ENCODE assay signal across 19 cellular contexts in the genomic region with DNA sequence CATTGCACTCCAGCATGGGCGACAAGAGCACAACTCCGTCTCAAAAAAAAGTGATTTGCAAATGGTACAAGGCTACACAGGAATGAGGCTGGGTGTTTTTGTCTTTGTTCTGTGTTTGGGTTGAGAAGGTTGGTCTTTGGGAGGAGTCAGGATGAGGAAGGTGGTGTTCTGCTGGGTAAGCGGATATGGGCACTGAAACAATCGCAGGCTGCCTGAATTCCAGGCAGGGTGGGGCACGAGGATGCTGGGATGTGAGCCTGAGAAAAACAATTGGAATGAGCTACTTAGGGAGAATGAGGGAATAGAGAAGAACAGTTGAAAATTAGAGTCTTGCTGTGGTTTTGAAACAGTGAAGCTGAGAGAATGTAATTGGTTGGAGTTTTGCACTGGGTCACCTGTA. TPM values are rescaled to one million over a fixed set of nuclear protein-coding genes. Genes with fewer than 3 reads are reported as not detected.
DNase-seq lines count a peak whose midpoint lies in the region; ATAC-seq and TF ChIP-seq lines count a peak whose summit lies in the region.
"Had no signal": no experiment of that assay in that cellular context is flagged by ENCODE, and none has a peak within 500 bp of the region (broad histone marks: within the 10 kb centered on the region; RNA-seq: fewer than 3 reads in every experiment).

No MANE protein-coding gene starts in this region.

- POLR2A ChIA-PET in Caco-2 (lab: Charles Lee): no interaction called here

- H3K9me3 ChIP-seq in Caco-2 (no peaks in the 10 kb centered on the region), ascending aorta (no peaks in the 10 kb centered on the region), stomach (no peaks in the 10 kb centered on the region), MG63 (no peaks in the 10 kb centered on the region)

- DNase-seq in Caco-2 (no peak), ascending aorta (ENCODE audit: low spot score in 2 of 2) (no peak), islet precursor cell (peak; percentile 36), stomach (no peak), MG63 (no peak)
- no peak for DNase-seq in activated naive CD4-positive, alpha-beta T cell treated with anti-CD3 and anti-CD28 coated beads for 36 hours
- DNase-seq: activated CD4-positive, alpha-beta T cell treated with anti-CD3 and anti-CD28 coated beads for 4 hours; DMS79 treated with DMSO at 0.1 percent for 48 hours; Karpas-422; NCI-H1417 treated with DMSO at 0.1 percent for 48 hours; NCI-H2227 treated with DMSO at 0.1 percent for 48 hours; nucleus accumbens; SIG-M5; small intestine; T-helper 9 cell had no signal

- peaks cover 25% of the 10 kb centered on the region for H3K4me1 Mint-ChIP-seq in Caco-2 (ENCODE audit: low read depth, unreplicated experiment)
- peaks cover 23% of the 10 kb centered on the region for H3K4me1 Mint-ChIP-seq in activated naive CD4-positive, alpha-beta T cell treated with anti-CD3 and anti-CD28 coated beads for 36 hours (ENCODE audit: low read depth)

- no TSS peak for BruUV-seq in Caco-2 (replicated peaks; lab: Mats Ljungman, UMichigan)

- H3K4me1 ChIP-seq in Caco-2 (peaks cover 4% of the 10 kb centered on the region; the same call in 1 of the 2 replicates), ascending aorta (peaks cover 3 to 39% of the 10 kb centered on the region in 2 donors), stomach (peaks cover 9 to 78% (median 45%) of the 10 kb centered on the region in 4 donors)
- H3K4me1 ChIP-seq: BLaER1 treated with 17β-estradiol and CSF1 and Interleukin-3, amounts not matched to agents 10 nM and 100 nM had no signal

- peak overlapping the region; percentile 33 for H3K27ac Mint-ChIP-seq in Caco-2 (ENCODE audit: unreplicated experiment)
- H3K27ac Mint-ChIP-seq in activated naive CD4-positive, alpha-beta T cell treated with anti-CD3 and anti-CD28 coated beads for 36 hours: no peak overlapping the region
- H3K27ac Mint-ChIP-seq: activated naive CD8-positive, alpha-beta T cell; mesothelial cell of epicardium had no signal

- TF ChIP-seq POLR2A in stomach (IDR thresholded peaks at IDR 0.05): no peak

- TF ChIP-seq EP300 in stomach (IDR thresholded peaks at IDR 0.05): no peak

- no peak for TF ChIP-seq CTCF in Caco-2 (IDR thresholded peaks at IDR 0.05; ENCODE audit: insufficient read depth in 1 of 2, low read depth in 1 of 2, low read length in 1 of 2, severe bottlenecking in 1 of 2, unreplicated experiment in 1 of 2)
- no peak for TF ChIP-seq CTCF in ascending aorta (IDR thresholded peaks at IDR 0.05)
- TF ChIP-seq CTCF in stomach (IDR thresholded peaks at IDR 0.05): no peak

- no peaks in the 10 kb centered on the region for H3K9me3 Mint-ChIP-seq in Caco-2 (ENCODE audit: unreplicated experiment)
- H3K9me3 Mint-ChIP-seq in activated naive CD4-positive, alpha-beta T cell treated with anti-CD3 and anti-CD28 coated beads for 36 hours: no peaks in the 10 kb centered on the region
- H3K9me3 Mint-ChIP-seq: mesothelial cell of epicardium had no signal

- H3K27me3 ChIP-seq in Caco-2 (replicated peaks; ENCODE audit: control insufficient read depth, insufficient read depth, low read length) (no peaks in the 10 kb centered on the region), ascending aorta (no peaks in the 10 kb centered on the region), stomach (no peaks in the 10 kb centered on the region), MG63 (no peaks in the 10 kb centered on the region)
- H3K27me3 ChIP-seq: BLaER1 treated with 17β-estradiol and CSF1 and Interleukin-3, amounts not matched to agents 10 nM and 100 nM had no signal

- H3K4me3 Mint-ChIP-seq in Caco-2 (ENCODE audit: unreplicated experiment): no peak overlapping the region
- no peak overlapping the region for H3K4me3 Mint-ChIP-seq in activated naive CD4-positive, alpha-beta T cell treated with anti-CD3 and anti-CD28 coated beads for 36 hours
- H3K4me3 Mint-ChIP-seq: activated naive CD8-positive, alpha-beta T cell; mesothelial cell of epicardium had no signal

- H3K4me3 ChIP-seq in Caco-2 (ENCODE audit: low read depth, low read length): no peak overlapping the region
- H3K4me3 ChIP-seq in ascending aorta: no peak overlapping the region
- no peak overlapping the region for H3K4me3 ChIP-seq in stomach
- no peak overlapping the region for H3K4me3 ChIP-seq in MG63
- H3K4me3 ChIP-seq: BLaER1 treated with 17β-estradiol and CSF1 and Interleukin-3, amounts not matched to agents 10 nM and 100 nM had no signal

- ATAC-seq in HG03025 (IDR thresholded peaks at IDR 0.05; ENCODE audit: low FRiP score, unreplicated experiment): no peak

- peaks cover 6% of the 10 kb centered on the region for H3K36me3 ChIP-seq in Caco-2 (ENCODE audit: control insufficient read depth, insufficient read depth, low read length)
- H3K36me3 ChIP-seq in ascending aorta: peaks cover 12 to 34% of the 10 kb centered on the region in 2 donors
- H3K36me3 ChIP-seq in stomach: peaks cover 0 to 43% (median 33%) of the 10 kb centered on the region in 4 donors
- H3K36me3 ChIP-seq in MG63: peaks cover 4% of the 10 kb centered on the region

- H3K36me3 Mint-ChIP-seq in Caco-2 (ENCODE audit: insufficient read depth, unreplicated experiment): peaks cover 37% of the 10 kb centered on the region
- peaks cover 9% of the 10 kb centered on the region for H3K36me3 Mint-ChIP-seq in activated naive CD4-positive, alpha-beta T cell treated with anti-CD3 and anti-CD28 coated beads for 36 hours (ENCODE audit: low read depth)

- WGBS in stomach, 5 donors: 76 to 82% (median 80%) methylated on average over 5 of the region's 5 CpGs

- intact Hi-C loops in Caco-2 (cut with micrococcal nuclease; ENCODE audit: unreplicated experiment): no loop called here
- intact Hi-C loops in ascending aorta (cut with DNase I): no loop called here
- intact Hi-C loops in stomach (cut with DNase I; ENCODE audit: low total_unique reads): no loop called here
- intact Hi-C loops in activated naive CD4-positive, alpha-beta T cell treated with anti-CD3 and anti-CD28 coated beads for 36 hours (cut with micrococcal nuclease): no loop called here

- H3K27me3 Mint-ChIP-seq in Caco-2 (ENCODE audit: insufficient read depth, unreplicated experiment): no peaks in the 10 kb centered on the region
- no peaks in the 10 kb centered on the region for H3K27me3 Mint-ChIP-seq in activated naive CD4-positive, alpha-beta T cell treated with anti-CD3 and anti-CD28 coated beads for 36 hours (ENCODE audit: low read depth)
- H3K27me3 Mint-ChIP-seq: activated naive CD8-positive, alpha-beta T cell had no signal

- CTCF ChIA-PET in Caco-2 (lab: Charles Lee): interaction anchor here (0.7 kb wide), 1 partner anchor 33 kb away, joined by 3 read pairs; no protein-coding TSS in a partner anchor
- CTCF ChIA-PET in activated naive CD4-positive, alpha-beta T cell treated with anti-CD3 and anti-CD28 coated beads for 36 hours (lab: Charles Lee): interaction anchor here (0.6 to 1.1 kb wide), 4 partner anchors 13 to 104 kb away, joined by 3 read pairs; no protein-coding TSS in a partner anchor

- H3K27ac ChIP-seq in ascending aorta: peak overlapping the region; percentile 43 to 64
- peak overlapping the region in 4 of 5 donors; percentile 25 to 88 (median 44) for H3K27ac ChIP-seq in stomach
- H3K27ac ChIP-seq: BLaER1 treated with 17β-estradiol and CSF1 and Interleukin-3, amounts not matched to agents 10 nM and 100 nM had no signal

RNA-seq across cellular contexts. Expression of gene ZBTB38, which starts 51.6 kb away (rescaled TPM):
- total RNA-seq in Caco-2 (2022) (72.7 and 74.1 TPM in 2 replicates), ascending aorta (101 TPM), stomach (100 to 1,000 TPM in 1 of 5 donors, 10 to 100 TPM in 4; 26.9 to 253 (median 64.3) TPM)
- polyA plus RNA-seq in stomach: 10 to 100 TPM in 1 of 3 donors, 1 to 10 TPM in 2; 5.3 to 10.7 (median 9.5) TPM
- 10 to 100 TPM; 16.3 to 18.6 TPM for total RNA-seq in activated naive CD4-positive, alpha-beta T cell treated with anti-CD3 and anti-CD28 coated beads for 36 hours
- total RNA-seq in MG63 (2014; rRNA removed; shearing (Covaris generic); ENCODE audit: low replicate concordance): 15.8 and 29.9 TPM in 2 replicates
